Comparison of ENCODE assay signal across 1 cellular context in genomic region chr21:42009831-42010506, GRCh38.
TF ChIP-seq lines count a peak whose summit lies in the region.

TSS of gene ZBTB21 (minus strand) at chr21:42010360. CDS start at chr21:41994095, 16,265 bp downstream.

TF ChIP-seq in K562, 482 proteins besides CTCF, POLR2A, EP300 and RAD21 (continued from another document and continues in another):
- no peak for TF ChIP-seq ZNF707 (CRISPR knock-in tag; conservative IDR thresholded peaks at IDR 0.05)
- no peak for TF ChIP-seq RBM15 (IDR thresholded peaks at IDR 0.05; ENCODE audit: insufficient read depth, low read length)
- TF ChIP-seq JUN (IDR thresholded peaks at IDR 0.05; ENCODE audit: borderline replicate concordance, low read depth, low read length) = peak; percentile 90
- no peak for TF ChIP-seq JUN (CRISPR knock-in tag; IDR thresholded peaks at IDR 0.05; ENCODE audit: borderline replicate concordance)
- no peak for TF ChIP-seq DACH1 (IDR thresholded peaks at IDR 0.05; ENCODE audit: partially characterized antibody)
- TF ChIP-seq, protein P1, sequence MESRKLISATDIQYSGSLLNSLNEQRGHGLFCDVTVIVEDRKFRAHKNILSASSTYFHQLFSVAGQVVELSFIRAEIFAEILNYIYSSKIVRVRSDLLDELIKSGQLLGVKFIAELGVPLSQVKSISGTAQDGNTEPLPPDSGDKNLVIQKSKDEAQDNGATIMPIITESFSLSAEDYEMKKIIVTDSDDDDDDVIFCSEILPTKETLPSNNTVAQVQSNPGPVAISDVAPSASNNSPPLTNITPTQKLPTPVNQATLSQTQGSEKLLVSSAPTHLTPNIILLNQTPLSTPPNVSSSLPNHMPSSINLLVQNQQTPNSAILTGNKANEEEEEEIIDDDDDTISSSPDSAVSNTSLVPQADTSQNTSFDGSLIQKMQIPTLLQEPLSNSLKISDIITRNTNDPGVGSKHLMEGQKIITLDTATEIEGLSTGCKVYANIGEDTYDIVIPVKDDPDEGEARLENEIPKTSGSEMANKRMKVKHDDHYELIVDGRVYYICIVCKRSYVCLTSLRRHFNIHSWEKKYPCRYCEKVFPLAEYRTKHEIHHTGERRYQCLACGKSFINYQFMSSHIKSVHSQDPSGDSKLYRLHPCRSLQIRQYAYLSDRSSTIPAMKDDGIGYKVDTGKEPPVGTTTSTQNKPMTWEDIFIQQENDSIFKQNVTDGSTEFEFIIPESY (CRISPR knock-in tag; IDR thresholded peaks at IDR 0.05) = no peak
- TF ChIP-seq, protein P2, sequence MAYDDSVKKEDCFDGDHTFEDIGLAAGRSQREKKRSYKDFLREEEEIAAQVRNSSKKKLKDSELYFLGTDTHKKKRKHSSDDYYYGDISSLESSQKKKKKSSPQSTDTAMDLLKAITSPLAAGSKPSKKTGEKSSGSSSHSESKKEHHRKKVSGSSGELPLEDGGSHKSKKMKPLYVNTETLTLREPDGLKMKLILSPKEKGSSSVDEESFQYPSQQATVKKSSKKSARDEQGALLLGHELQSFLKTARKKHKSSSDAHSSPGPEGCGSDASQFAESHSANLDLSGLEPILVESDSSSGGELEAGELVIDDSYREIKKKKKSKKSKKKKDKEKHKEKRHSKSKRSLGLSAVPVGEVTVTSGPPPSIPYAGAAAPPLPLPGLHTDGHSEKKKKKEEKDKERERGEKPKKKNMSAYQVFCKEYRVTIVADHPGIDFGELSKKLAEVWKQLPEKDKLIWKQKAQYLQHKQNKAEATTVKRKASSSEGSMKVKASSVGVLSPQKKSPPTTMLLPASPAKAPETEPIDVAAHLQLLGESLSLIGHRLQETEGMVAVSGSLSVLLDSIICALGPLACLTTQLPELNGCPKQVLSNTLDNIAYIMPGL (CRISPR knock-in tag; IDR thresholded peaks at IDR 0.05) = 0 out of 2 replicates have a peak, but pooled peaks have one; percentile 44
- TF ChIP-seq SMARCC2 (IDR thresholded peaks at IDR 0.05; ENCODE audit: low read depth) = no peak
- TF ChIP-seq FOXA3 (CRISPR knock-in tag; conservative IDR thresholded peaks at IDR 0.05 in 1 of 2, IDR thresholded peaks at IDR 0.05 in 1 of 2) = no peak
- no peak for TF ChIP-seq CBX3 (IDR thresholded peaks at IDR 0.05; ENCODE audit: borderline replicate concordance in 1 of 2, low read length in 2 of 2)
- no peak for TF ChIP-seq FOXJ3 (CRISPR knock-in tag; IDR thresholded peaks at IDR 0.05)
- TF ChIP-seq POLR2AphosphoS5 (IDR thresholded peaks at IDR 0.05; ENCODE audit: control insufficient read depth, insufficient read depth, low read depth, low read length) = peak; percentile 68
- TF ChIP-seq, protein P3, sequence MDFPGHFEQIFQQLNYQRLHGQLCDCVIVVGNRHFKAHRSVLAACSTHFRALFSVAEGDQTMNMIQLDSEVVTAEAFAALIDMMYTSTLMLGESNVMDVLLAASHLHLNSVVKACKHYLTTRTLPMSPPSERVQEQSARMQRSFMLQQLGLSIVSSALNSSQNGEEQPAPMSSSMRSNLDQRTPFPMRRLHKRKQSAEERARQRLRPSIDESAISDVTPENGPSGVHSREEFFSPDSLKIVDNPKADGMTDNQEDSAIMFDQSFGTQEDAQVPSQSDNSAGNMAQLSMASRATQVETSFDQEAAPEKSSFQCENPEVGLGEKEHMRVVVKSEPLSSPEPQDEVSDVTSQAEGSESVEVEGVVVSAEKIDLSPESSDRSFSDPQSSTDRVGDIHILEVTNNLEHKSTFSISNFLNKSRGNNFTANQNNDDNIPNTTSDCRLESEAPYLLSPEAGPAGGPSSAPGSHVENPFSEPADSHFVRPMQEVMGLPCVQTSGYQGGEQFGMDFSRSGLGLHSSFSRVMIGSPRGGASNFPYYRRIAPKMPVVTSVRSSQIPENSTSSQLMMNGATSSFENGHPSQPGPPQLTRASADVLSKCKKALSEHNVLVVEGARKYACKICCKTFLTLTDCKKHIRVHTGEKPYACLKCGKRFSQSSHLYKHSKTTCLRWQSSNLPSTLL (IDR thresholded peaks at IDR 0.05) = no peak
- peak in 1 of 3 experiments; percentile 82; a peak in 2 of 6 replicates for TF ChIP-seq ZBTB11 (CRISPR knock-in tag; IDR thresholded peaks at IDR 0.05)
- no peak for TF ChIP-seq U2AF1 (optimal IDR thresholded peaks at IDR 0.05; ENCODE audit: low read depth, low read length)
- TF ChIP-seq FUS (optimal IDR thresholded peaks at IDR 0.05; ENCODE audit: low read depth, low read length) = no peak
- no peak for TF ChIP-seq NCOA4 (IDR thresholded peaks at IDR 0.05; ENCODE audit: partially characterized antibody)
- TF ChIP-seq TAF15 (IDR thresholded peaks at IDR 0.05; ENCODE audit: low read depth, low read length) = no peak
- TF ChIP-seq, protein P4, sequence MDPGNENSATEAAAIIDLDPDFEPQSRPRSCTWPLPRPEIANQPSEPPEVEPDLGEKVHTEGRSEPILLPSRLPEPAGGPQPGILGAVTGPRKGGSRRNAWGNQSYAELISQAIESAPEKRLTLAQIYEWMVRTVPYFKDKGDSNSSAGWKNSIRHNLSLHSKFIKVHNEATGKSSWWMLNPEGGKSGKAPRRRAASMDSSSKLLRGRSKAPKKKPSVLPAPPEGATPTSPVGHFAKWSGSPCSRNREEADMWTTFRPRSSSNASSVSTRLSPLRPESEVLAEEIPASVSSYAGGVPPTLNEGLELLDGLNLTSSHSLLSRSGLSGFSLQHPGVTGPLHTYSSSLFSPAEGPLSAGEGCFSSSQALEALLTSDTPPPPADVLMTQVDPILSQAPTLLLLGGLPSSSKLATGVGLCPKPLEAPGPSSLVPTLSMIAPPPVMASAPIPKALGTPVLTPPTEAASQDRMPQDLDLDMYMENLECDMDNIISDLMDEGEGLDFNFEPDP (CRISPR knock-in tag; IDR thresholded peaks at IDR 0.05) = no peak
- no peak for TF ChIP-seq ZNF24 (IDR thresholded peaks at IDR 0.05)
- peak; percentile 99 for TF ChIP-seq ATF7 (IDR thresholded peaks at IDR 0.05)
- TF ChIP-seq ZNF280B (CRISPR knock-in tag; IDR thresholded peaks at IDR 0.05) = no peak
- no peak for TF ChIP-seq POU5F1 (IDR thresholded peaks at IDR 0.05; ENCODE audit: borderline replicate concordance, low read depth, low read length, partially characterized antibody)
- no peak for TF ChIP-seq SAP30 (IDR thresholded peaks at IDR 0.05; ENCODE audit: borderline replicate concordance, insufficient read depth, low read depth, low read length, poor library complexity, severe bottlenecking)
- no peak; a peak in 1 of 4 replicates for TF ChIP-seq KDM4B (IDR thresholded peaks at IDR 0.05; ENCODE audit: borderline replicate concordance in 2 of 2, low read depth in 1 of 2)
- 0 out of 2 replicates have a peak, but pooled peaks have one; percentile 50 for TF ChIP-seq SMAD3 (CRISPR knock-in tag; conservative IDR thresholded peaks at IDR 0.05)
- no peak for TF ChIP-seq GATA2 (CRISPR knock-in tag; IDR thresholded peaks at IDR 0.05)
- TF ChIP-seq ZC3H8 (IDR thresholded peaks at IDR 0.05) = no peak
- no peak for TF ChIP-seq CCAR2 (IDR thresholded peaks at IDR 0.05; ENCODE audit: low read depth, low read length)
- no peak for TF ChIP-seq STAT6 (CRISPR knock-in tag; IDR thresholded peaks at IDR 0.05)
- TF ChIP-seq ZNF57 (CRISPR knock-in tag; IDR thresholded peaks at IDR 0.05) = no peak
- no peak for TF ChIP-seq ELF4 (CRISPR knock-in tag; IDR thresholded peaks at IDR 0.05)
- no peak for TF ChIP-seq CBX8 (IDR thresholded peaks at IDR 0.05; ENCODE audit: borderline replicate concordance, extremely low read depth, low read depth, low read length, poor library complexity, severe bottlenecking)
- no peak for TF ChIP-seq NFIX (CRISPR knock-in tag; IDR thresholded peaks at IDR 0.05; ENCODE audit: low read depth)
- TF ChIP-seq, protein P5, sequence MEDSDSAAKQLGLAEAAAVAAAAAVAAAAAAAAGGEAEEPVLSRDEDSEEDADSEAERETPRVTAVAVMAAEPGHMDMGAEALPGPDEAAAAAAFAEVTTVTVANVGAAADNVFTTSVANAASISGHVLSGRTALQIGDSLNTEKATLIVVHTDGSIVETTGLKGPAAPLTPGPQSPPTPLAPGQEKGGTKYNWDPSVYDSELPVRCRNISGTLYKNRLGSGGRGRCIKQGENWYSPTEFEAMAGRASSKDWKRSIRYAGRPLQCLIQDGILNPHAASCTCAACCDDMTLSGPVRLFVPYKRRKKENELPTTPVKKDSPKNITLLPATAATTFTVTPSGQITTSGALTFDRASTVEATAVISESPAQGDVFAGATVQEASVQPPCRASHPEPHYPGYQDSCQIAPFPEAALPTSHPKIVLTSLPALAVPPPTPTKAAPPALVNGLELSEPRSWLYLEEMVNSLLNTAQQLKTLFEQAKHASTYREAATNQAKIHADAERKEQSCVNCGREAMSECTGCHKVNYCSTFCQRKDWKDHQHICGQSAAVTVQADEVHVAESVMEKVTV (CRISPR knock-in tag; IDR thresholded peaks at IDR 0.05) = no peak
- TF ChIP-seq ZBED1 (IDR thresholded peaks at IDR 0.05) = no peak
- TF ChIP-seq PHF20 (IDR thresholded peaks at IDR 0.05; ENCODE audit: partially characterized antibody) = no peak
- TF ChIP-seq CXXC5 (CRISPR knock-in tag; IDR thresholded peaks at IDR 0.05) = peak; percentile 93
- no peak for TF ChIP-seq GABPA (tag; conservative IDR thresholded peaks at IDR 0.05; ENCODE audit: low read depth)
- no peak for TF ChIP-seq LCOR (CRISPR knock-in tag; IDR thresholded peaks at IDR 0.05)
- TF ChIP-seq YY1 (IDR thresholded peaks at IDR 0.05; ENCODE audit: borderline replicate concordance in 1 of 3, control insufficient read depth in 1 of 3, extremely low read depth in 1 of 3, insufficient read depth in 3 of 3, insufficient read length in 1 of 3, insufficient replicate concordance in 2 of 3, low read depth in 1 of 3, low read length in 2 of 3) = peak; percentile 33 to 86 (median 78)
- TF ChIP-seq GTF2A2 (tag; IDR thresholded peaks at IDR 0.05) = no peak
- peak; percentile 27; the same call in 1 of the 2 replicates for TF ChIP-seq HNRNPL (IDR thresholded peaks at IDR 0.05; ENCODE audit: low read depth, low read length)
- no peak for TF ChIP-seq SAFB2 (IDR thresholded peaks at IDR 0.05; ENCODE audit: borderline replicate concordance, low read depth, low read length, severe bottlenecking)
- no peak for TF ChIP-seq ZNF717 (CRISPR knock-in tag; IDR thresholded peaks at IDR 0.05)
- TF ChIP-seq MLX (CRISPR knock-in tag; conservative IDR thresholded peaks at IDR 0.05) = no peak
